Comparison of ENCODE assay signal across 15 cellular contexts in genomic region chr1:64961923-64962322, GRCh38. TPM values are rescaled to one million over a fixed set of nuclear protein-coding genes. Genes with fewer than 3 reads are reported as not detected.
A peak's percentile ranks its signal among the peaks of the same experiment; 100 is the strongest.
DNase-seq lines count a peak whose midpoint lies in the region; ATAC-seq, FAIRE-seq and TF ChIP-seq lines count a peak whose summit lies in the region.
"Had no signal": no experiment of that assay in that cellular context is flagged by ENCODE, and none has a peak within 500 bp of the region (broad histone marks: within the 10 kb centered on the region; RNA-seq: fewer than 3 reads in every experiment).

No MANE protein-coding gene starts in this region.

- FAIRE-seq in GM12878 (lab: Jason Lieb, UNC) = no peak
- FAIRE-seq: small intestine had no signal

- no peaks in the 10 kb centered on the region for H3K27me3 Mint-ChIP-seq in activated CD4-positive, alpha-beta T cell treated with anti-CD3 and anti-CD28 coated beads for 36 hours

- H3K27ac Mint-ChIP-seq in activated CD4-positive, alpha-beta T cell treated with anti-CD3 and anti-CD28 coated beads for 36 hours = peak overlapping the region; percentile 75

- no peak for DNase-seq in activated CD4-positive, alpha-beta T cell treated with anti-CD3 and anti-CD28 coated beads for 36 hours
- no peak for DNase-seq in activated CD4-positive, alpha-beta T cell treated with anti-CD3 and anti-CD28 coated beads for 4 hours
- no peak for DNase-seq in GM12878 (ENCODE audit: low read depth, low spot score)
- no peak for DNase-seq in NOMO-1 treated with DMSO at 0.1 percent for 48 hours (lab: John Stamatoyannopoulos, UW; ENCODE audit: unreplicated experiment)
- no peak for DNase-seq in NCI-H774 (lab: John Stamatoyannopoulos, UW)
- no peak for DNase-seq in cardiac septum (ENCODE audit: low spot score)
- DNase-seq: activated CD8-positive, alpha-beta memory T cell treated with anti-CD3 and anti-CD28 coated beads, Interleukin-2, amount 50 U/mL, for 4 hours; COR-L47; Karpas-422; NCI-H1436; NCI-H446; small intestine had no signal

- CTCF ChIA-PET in activated CD4-positive, alpha-beta T cell treated with anti-CD3 and anti-CD28 coated beads for 36 hours (lab: Charles Lee) = interaction anchor here (0.6 to 4.2 kb wide), 12 partner anchors 10 to 1391 kb away, joined by 3 to 32 read pairs (median 4); no protein-coding TSS in a partner anchor
- CTCF ChIA-PET in GM12878 (lab: Yijun Ruan, JAX) = interaction anchor here (1.3 kb wide), 1 partner anchor 85 kb away, joined by 3 read pairs; no protein-coding TSS in a partner anchor

- 63% methylated on average over 1 of the region's 1 CpG for WGBS in GM12878 (ENCODE audit: insufficient coverage, insufficient replicate concordance, low lambda C conversion rate, missing lambda C conversion rate)

- H3K9me3 Mint-ChIP-seq in activated CD4-positive, alpha-beta T cell treated with anti-CD3 and anti-CD28 coated beads for 36 hours (ENCODE audit: low read depth) = no peaks in the 10 kb centered on the region

- peak overlapping the region; percentile 83 for H3K4me2 ChIP-seq in GM12878 (ENCODE audit: control insufficient read depth, insufficient read depth)
- H3K4me2 ChIP-seq: hepatocyte had no signal

- H3K4me3 Mint-ChIP-seq in activated CD4-positive, alpha-beta T cell treated with anti-CD3 and anti-CD28 coated beads for 36 hours = peak overlapping the region; percentile 81

- no peak for TF ChIP-seq EP300 in GM12878 (IDR thresholded peaks at IDR 0.05; ENCODE audit: borderline replicate concordance in 1 of 2, control insufficient read depth in 1 of 2, low read depth in 2 of 2, low read length in 2 of 2)

- intact Hi-C loops in activated CD4-positive, alpha-beta T cell treated with anti-CD3 and anti-CD28 coated beads for 36 hours (cut with DNase I, micrococcal nuclease) = loop anchor here (1.0 to 10.0 kb wide), 7 partner anchors 40 to 1373 kb away; partner anchors contain the start of genes PGM1 (in 1 of the 2) and RAVER2 (in 1 of the 2)
- intact Hi-C loops in GM12878 (cut with micrococcal nuclease; ENCODE audit: unreplicated experiment) = loop anchor here (2.0 to 10.0 kb wide), 3 partner anchors 67 to 1323 kb away; no protein-coding TSS in a partner anchor
- intact Hi-C loops in cardiac septum (cut with DNase I) = no loop called here

- peaks cover 69% of the 10 kb centered on the region for H3K79me2 ChIP-seq in GM12878 (ENCODE audit: control insufficient read depth, insufficient read depth, low read length)

- H3K9ac ChIP-seq in GM12878 (ENCODE audit: control insufficient read depth, insufficient read depth, low read length) = no peak overlapping the region

- BruUV-seq in GM12878 (replicated peaks; lab: Mats Ljungman, UMichigan) = no TSS peak

- H3K9me3 ChIP-seq in KOPT-K1 (ENCODE audit: insufficient read depth, low read length, poor library complexity, severe bottlenecking) (no peaks in the 10 kb centered on the region), GM12878 (replicated peaks; ENCODE audit: control insufficient read depth, insufficient read depth, low read length) (no peaks in the 10 kb centered on the region), neutrophil (no peaks in the 10 kb centered on the region)

- H2AFZ ChIP-seq in GM12878 (ENCODE audit: control insufficient read depth, low read depth, low read length) = no peak overlapping the region
- H2AFZ ChIP-seq: hepatocyte had no signal

- TF ChIP-seq POLR2A in GM12878 (IDR thresholded peaks at IDR 0.05; ENCODE audit: low read depth, low read length) = no peak

- SMC1A ChIA-PET in GM12878 (lab: Charles Lee; ENCODE audit: uncharacterized antibody, unreplicated experiment) = interaction anchor here (0.6 to 3.4 kb wide), 11 partner anchors 8 to 1400 kb away, joined by 3 to 24 read pairs (median 3); no protein-coding TSS in a partner anchor

- peak overlapping the region; percentile 41 for H3K4me3 ChIP-seq in GM12878
- no peak overlapping the region for H3K4me3 ChIP-seq in neutrophil (ENCODE audit: low read depth in 1 of 2, low read length in 1 of 2)
- H3K4me3 ChIP-seq: hepatocyte had no signal

- in situ Hi-C loops in GM12878 (cut with MboI) = loop anchor here (5.0 kb wide), 1 partner anchor 65 kb away; no protein-coding TSS in a partner anchor

- peaks cover 71% of the 10 kb centered on the region for H3K4me1 Mint-ChIP-seq in activated CD4-positive, alpha-beta T cell treated with anti-CD3 and anti-CD28 coated beads for 36 hours

- RAD21 ChIA-PET in GM12878 (lab: Charles Lee; ENCODE audit: unreplicated experiment) = interaction anchor here (1.0 to 1.3 kb wide), 5 partner anchors 14 to 97 kb away, joined by 3 to 4 read pairs (median 3); no protein-coding TSS in a partner anchor

- H3K4me1 ChIP-seq in GM12878 (ENCODE audit: control insufficient read depth, insufficient read depth, low read length) = peaks cover 46% of the 10 kb centered on the region
- H3K4me1 ChIP-seq in neutrophil (ENCODE audit: control insufficient read depth in 1 of 2, insufficient read depth in 1 of 2, low read depth in 1 of 2, low read length in 1 of 2) = peaks cover 50 to 64% of the 10 kb centered on the region in 2 experiments

- peak overlapping the region; percentile 2 for H3K27ac ChIP-seq in KOPT-K1 (ENCODE audit: low read depth, low read length, poor library complexity, severe bottlenecking)
- H3K27ac ChIP-seq in GM12878 (ENCODE audit: control insufficient read depth, insufficient read depth) = peak overlapping the region; percentile 40; the same call in 1 of the 2 replicates
- H3K27ac ChIP-seq in neutrophil = peak overlapping the region; percentile 63
- H3K27ac ChIP-seq: hepatocyte had no signal

- H3K27me3 ChIP-seq in GM12878 (replicated peaks in 1 of 2; ENCODE audit: control insufficient read depth in 2 of 2, insufficient read depth in 2 of 2, low read length in 1 of 2) (no peaks in the 10 kb centered on the region), neutrophil (no peaks in the 10 kb centered on the region)
- H3K27me3 ChIP-seq: hepatocyte had no signal

- ATAC-seq in activated CD4-positive, alpha-beta T cell treated with anti-CD3 and anti-CD28 coated beads for 36 hours = no peak
- no peak for ATAC-seq in GM12878

- H3K36me3 ChIP-seq in KOPT-K1 (ENCODE audit: insufficient read depth, low read length) = no peaks in the 10 kb centered on the region
- H3K36me3 ChIP-seq in GM12878 (ENCODE audit: control insufficient read depth in 2 of 2, insufficient read depth in 2 of 2, low read length in 1 of 2) = no peaks in the 10 kb centered on the region
- no peaks in the 10 kb centered on the region for H3K36me3 ChIP-seq in neutrophil

- TF ChIP-seq CTCF in GM12878 (IDR thresholded peaks at IDR 0.05 in 2 of 3, conservative IDR thresholded peaks at IDR 0.05 in 1 of 3; ENCODE audit: control insufficient read depth in 2 of 3, extremely low read depth in 1 of 3, insufficient read depth in 1 of 3, low read depth in 3 of 3, low read length in 3 of 3) (no peak), neutrophil (IDR thresholded peaks at IDR 0.05) (no peak)

- H4K20me1 ChIP-seq in GM12878 (ENCODE audit: control insufficient read depth, insufficient read depth) = peaks cover 5% of the 10 kb centered on the region

- POLR2A ChIA-PET in activated CD4-positive, alpha-beta T cell treated with anti-CD3 and anti-CD28 coated beads for 36 hours (lab: Charles Lee) = interaction anchor here (0.5 to 1.8 kb wide), 6 partner anchors 10 to 103 kb away, joined by 3 to 13 read pairs (median 4); no protein-coding TSS in a partner anchor
- POLR2A ChIA-PET in GM12878 (lab: Charles Lee) = interaction anchor here (0.9 to 1.9 kb wide), 3 partner anchors 63 to 458 kb away, joined by 3 to 5 read pairs (median 3); partner anchors contain the start of genes LEPR and LEPROT

- H3K36me3 Mint-ChIP-seq in activated CD4-positive, alpha-beta T cell treated with anti-CD3 and anti-CD28 coated beads for 36 hours (ENCODE audit: low read depth) = peaks cover 14% of the 10 kb centered on the region

- no peak for TF ChIP-seq RAD21 in GM12878 (IDR thresholded peaks at IDR 0.05; ENCODE audit: insufficient read depth, low read depth, low read length)

TF ChIP-seq in GM12878, 131 proteins besides CTCF, POLR2A, EP300 and RAD21 (continues in another document):
- TF ChIP-seq NFXL1 (IDR thresholded peaks at IDR 0.05; ENCODE audit: borderline replicate concordance) (no peak), BCL11A (IDR thresholded peaks at IDR 0.05; ENCODE audit: low read depth, low read length) (no peak), MYC (IDR thresholded peaks at IDR 0.05; ENCODE audit: insufficient read depth, insufficient read length, insufficient replicate concordance, low read length, severe bottlenecking) (no peak), STAT3 (IDR thresholded peaks at IDR 0.05; ENCODE audit: low read depth, low read length) (no peak), SREBF1 (IDR thresholded peaks at IDR 0.05; ENCODE audit: low read length) (no peak), TCF3 (IDR thresholded peaks at IDR 0.05; ENCODE audit: borderline replicate concordance, insufficient read depth, low read depth, low read length) (no peak), NRF1 (conservative IDR thresholded peaks at IDR 0.05; ENCODE audit: low read depth, low read length) (no peak), SIX5 (IDR thresholded peaks at IDR 0.05; ENCODE audit: low read depth, low read length, severe bottlenecking) (no peak), SIN3A (IDR thresholded peaks at IDR 0.05; ENCODE audit: low read depth, low read length) (no peak), MYB (IDR thresholded peaks at IDR 0.05; ENCODE audit: borderline replicate concordance, low read depth, low read length) (no peak)

RNA-seq across cellular contexts. Expression of gene JAK1, which starts 4.4 kb away (rescaled TPM):
- 100 to 1,000 TPM; 100 to 114 TPM for total RNA-seq in activated CD4-positive, alpha-beta T cell treated with anti-CD3 and anti-CD28 coated beads for 36 hours
- total RNA-seq in GM12878 (2013; cell fraction: nucleolus; rRNA removed) = 45.7 and 49.2 TPM in 2 replicates
- total RNA-seq in GM12878 (2014; rRNA removed) (31.5 and 33.7 TPM in 2 replicates), GM12878 (2014; rRNA removed; fragmentation: Illumina TruSeq; extraction: Trizol) (42.7 and 43.3 TPM in 2 replicates), GM12878 (2021) (42.7 and 42.8 TPM in 2 replicates), cardiac septum (76.4 TPM)
- polyA plus RNA-seq in GM12878 (2011; ENCODE audit: low read depth) = 36.2 TPM
- polyA plus RNA-seq in GM12878 (2011; rRNA removed) (43.1 and 45.5 TPM in 2 replicates), GM12878 (2014; fragmentation: Illumina TruSeq; extraction: Trizol) (43.7 and 56.9 TPM in 2 replicates), GM12878 (2014; fragmentation: Nextera tagmentation; extraction: Ambion mirVana) (10 to 100 TPM in 1 of 2 experiments, 1 to 10 TPM in 1; 9.6 to 11.5 TPM), GM12878 (2014; rRNA removed) (23.3 and 25.3 TPM in 2 replicates), GM12878 (2016; fragmentation: Nextera tagmentation; extraction: Ambion mirVana) (10 to 100 TPM; 32.6 to 38.9 TPM)
- polyA plus RNA-seq in GM12878 (2011; cell fraction: cytosol; rRNA removed) = 40.2 and 42.8 TPM in 2 replicates
- polyA plus RNA-seq in GM12878 (2011; cell fraction: nucleus; rRNA removed) = 80.6 and 83.7 TPM in 2 replicates
- polyA plus RNA-seq in GM12878 (2012) = 45.2 and 50.6 TPM in 2 replicates
- 70.1 and 86.2 TPM in 2 replicates for polyA minus RNA-seq in GM12878 (2011; rRNA and poly(A)+ RNA removed)
- polyA minus RNA-seq in GM12878 (2011; cell fraction: cytosol; rRNA and poly(A)+ RNA removed) = 30.5 and 37.0 TPM in 2 replicates
- polyA minus RNA-seq in GM12878 (2011; cell fraction: nucleus; rRNA and poly(A)+ RNA removed) = 51.3 and 76.5 TPM in 2 replicates

Comparison
In these comparisons a context has a peak if more than half of its experiments do, and no peak if none do; other contexts are left out.
1. H3K27ac ChIP-seq: peak in every context shown above with its lines; median percentile 63 in neutrophil; 40 in GM12878; 2 in KOPT-K1.